ENCODE assay signal across 1 cellular context in the genomic region with DNA sequence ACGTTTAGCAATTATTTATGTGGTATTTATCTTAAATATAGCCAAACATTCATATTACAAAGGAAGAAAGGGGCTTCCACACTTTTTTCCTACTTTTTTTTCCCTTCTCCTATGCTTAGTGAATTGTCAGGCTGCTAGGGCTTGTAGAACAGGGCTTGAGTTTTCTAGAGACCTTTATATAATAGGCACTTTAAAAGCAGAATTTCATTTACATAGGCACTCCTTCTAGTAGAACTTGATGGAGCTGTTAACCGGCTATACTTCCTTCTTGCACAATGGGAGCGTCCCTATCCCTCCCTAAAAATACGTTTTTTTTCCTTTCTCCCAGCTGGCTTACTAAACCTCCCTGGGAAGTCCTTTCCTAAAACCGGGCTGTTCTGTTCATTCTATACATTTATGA.
TF ChIP-seq lines count a peak whose summit lies in the region.

No MANE protein-coding gene starts in this region.

TF ChIP-seq in HepG2, 621 proteins besides CTCF, POLR2A, EP300 and RAD21:
- TF ChIP-seq DZIP1 (CRISPR knock-in tag; IDR thresholded peaks at IDR 0.05), result no peak
- TF ChIP-seq PLSCR1 (CRISPR knock-in tag; IDR thresholded peaks at IDR 0.05; ENCODE audit: borderline replicate concordance), result no peak
- TF ChIP-seq ZNF761 (CRISPR knock-in tag; conservative IDR thresholded peaks at IDR 0.05), result no peak
- no peak for TF ChIP-seq ARNT (IDR thresholded peaks at IDR 0.05)
- TF ChIP-seq, protein P1, sequence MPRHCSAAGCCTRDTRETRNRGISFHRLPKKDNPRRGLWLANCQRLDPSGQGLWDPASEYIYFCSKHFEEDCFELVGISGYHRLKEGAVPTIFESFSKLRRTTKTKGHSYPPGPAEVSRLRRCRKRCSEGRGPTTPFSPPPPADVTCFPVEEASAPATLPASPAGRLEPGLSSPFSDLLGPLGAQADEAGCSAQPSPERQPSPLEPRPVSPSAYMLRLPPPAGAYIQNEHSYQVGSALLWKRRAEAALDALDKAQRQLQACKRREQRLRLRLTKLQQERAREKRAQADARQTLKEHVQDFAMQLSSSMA (CRISPR knock-in tag; IDR thresholded peaks at IDR 0.05), result no peak
- no peak for TF ChIP-seq MIER2 (CRISPR knock-in tag; IDR thresholded peaks at IDR 0.05)
- TF ChIP-seq ZNF646 (CRISPR knock-in tag; IDR thresholded peaks at IDR 0.05), result no peak
- no peak for TF ChIP-seq YEATS4 (CRISPR knock-in tag; IDR thresholded peaks at IDR 0.05; ENCODE audit: borderline replicate concordance)
- TF ChIP-seq, protein P2, sequence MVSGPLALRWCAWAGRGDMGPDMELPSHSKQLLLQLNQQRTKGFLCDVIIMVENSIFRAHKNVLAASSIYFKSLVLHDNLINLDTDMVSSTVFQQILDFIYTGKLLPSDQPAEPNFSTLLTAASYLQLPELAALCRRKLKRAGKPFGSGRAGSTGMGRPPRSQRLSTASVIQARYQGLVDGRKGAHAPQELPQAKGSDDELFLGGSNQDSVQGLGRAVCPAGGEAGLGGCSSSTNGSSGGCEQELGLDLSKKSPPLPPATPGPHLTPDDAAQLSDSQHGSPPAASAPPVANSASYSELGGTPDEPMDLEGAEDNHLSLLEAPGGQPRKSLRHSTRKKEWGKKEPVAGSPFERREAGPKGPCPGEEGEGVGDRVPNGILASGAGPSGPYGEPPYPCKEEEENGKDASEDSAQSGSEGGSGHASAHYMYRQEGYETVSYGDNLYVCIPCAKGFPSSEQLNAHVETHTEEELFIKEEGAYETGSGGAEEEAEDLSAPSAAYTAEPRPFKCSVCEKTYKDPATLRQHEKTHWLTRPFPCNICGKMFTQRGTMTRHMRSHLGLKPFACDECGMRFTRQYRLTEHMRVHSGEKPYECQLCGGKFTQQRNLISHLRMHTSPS (CRISPR knock-in tag; IDR thresholded peaks at IDR 0.05; ENCODE audit: low read depth), result no peak
- TF ChIP-seq ZNF432 (CRISPR knock-in tag; IDR thresholded peaks at IDR 0.05; ENCODE audit: borderline replicate concordance), result no peak
- no peak for TF ChIP-seq MAZ (IDR thresholded peaks at IDR 0.05; ENCODE audit: borderline replicate concordance, low read depth, low read length)
- no peak for TF ChIP-seq MAZ (CRISPR knock-in tag; IDR thresholded peaks at IDR 0.05; ENCODE audit: low read depth)
- TF ChIP-seq HCFC1 (IDR thresholded peaks at IDR 0.05; ENCODE audit: low read depth, low read length), result no peak
- TF ChIP-seq ZNF33A (CRISPR knock-in tag; IDR thresholded peaks at IDR 0.05; ENCODE audit: borderline replicate concordance), result no peak
- no peak for TF ChIP-seq THAP11 (CRISPR knock-in tag; IDR thresholded peaks at IDR 0.05)
- TF ChIP-seq, protein P3, sequence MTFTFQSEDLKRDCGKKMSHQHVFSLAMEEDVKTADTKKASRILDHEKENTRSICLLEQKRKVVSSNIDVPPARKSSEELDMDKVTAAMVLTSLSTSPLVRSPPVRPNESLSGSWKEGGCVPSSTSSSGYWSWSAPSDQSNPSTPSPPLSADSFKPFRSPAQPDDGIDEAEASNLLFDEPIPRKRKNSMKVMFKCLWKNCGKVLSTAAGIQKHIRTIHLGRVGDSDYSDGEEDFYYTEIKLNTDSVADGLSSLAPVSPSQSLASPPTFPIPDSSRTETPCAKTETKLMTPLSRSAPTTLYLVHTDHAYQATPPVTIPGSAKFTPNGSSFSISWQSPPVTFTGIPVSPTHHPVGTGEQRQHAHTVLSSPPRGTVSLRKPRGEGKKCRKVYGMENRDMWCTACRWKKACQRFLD (CRISPR knock-in tag; IDR thresholded peaks at IDR 0.05; ENCODE audit: borderline replicate concordance), result no peak
- no peak for TF ChIP-seq AFF4 (CRISPR knock-in tag; IDR thresholded peaks at IDR 0.05)
- TF ChIP-seq, protein P4, sequence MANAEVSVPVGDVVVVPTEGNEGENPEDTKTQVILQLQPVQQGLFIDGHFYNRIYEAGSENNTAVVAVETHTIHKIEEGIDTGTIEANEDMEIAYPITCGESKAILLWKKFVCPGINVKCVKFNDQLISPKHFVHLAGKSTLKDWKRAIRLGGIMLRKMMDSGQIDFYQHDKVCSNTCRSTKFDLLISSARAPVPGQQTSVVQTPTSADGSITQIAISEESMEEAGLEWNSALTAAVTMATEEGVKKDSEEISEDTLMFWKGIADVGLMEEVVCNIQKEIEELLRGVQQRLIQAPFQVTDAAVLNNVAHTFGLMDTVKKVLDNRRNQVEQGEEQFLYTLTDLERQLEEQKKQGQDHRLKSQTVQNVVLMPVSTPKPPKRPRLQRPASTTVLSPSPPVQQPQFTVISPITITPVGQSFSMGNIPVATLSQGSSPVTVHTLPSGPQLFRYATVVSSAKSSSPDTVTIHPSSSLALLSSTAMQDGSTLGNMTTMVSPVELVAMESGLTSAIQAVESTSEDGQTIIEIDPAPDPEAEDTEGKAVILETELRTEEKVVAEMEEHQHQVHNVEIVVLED (CRISPR knock-in tag; IDR thresholded peaks at IDR 0.05; ENCODE audit: borderline replicate concordance), result no peak
